ENCODE assay signal across 8 cellular contexts in genomic region chr20:53621482-53622246, GRCh38. TPM values are rescaled to one million over a fixed set of nuclear protein-coding genes. Genes with fewer than 3 reads are reported as not detected.
DNase-seq lines count a peak whose midpoint lies in the region; ATAC-seq, FAIRE-seq and TF ChIP-seq lines count a peak whose summit lies in the region.

No MANE protein-coding gene starts in this region.

- FAIRE-seq in D721Med (lab: Jason Lieb, UNC): no peak

- H3K4me1 Mint-ChIP-seq in CD8-positive, alpha-beta T cell (ENCODE audit: low read depth): peaks cover 40% of the 10 kb centered on the region
- H3K4me1 Mint-ChIP-seq in T-cell (peaks cover 39 to 40% (median 39%) of the 10 kb centered on the region in 3 donors), naive B cell (peaks cover 32 to 44% (median 35%) of the 10 kb centered on the region in 3 donors)

- TF ChIP-seq CTCF in CD8-positive, alpha-beta T cell (IDR thresholded peaks at IDR 0.05): no peak
- TF ChIP-seq CTCF in HL-60 (IDR thresholded peaks at IDR 0.05; ENCODE audit: insufficient read depth, low read length) (no peak), D721Med (IDR thresholded peaks at IDR 0.05; ENCODE audit: insufficient read depth, missing control alignments) (no peak)

- POLR2A ChIA-PET in CD8-positive, alpha-beta T cell (lab: Charles Lee): interaction anchor here (0.9 to 4.8 kb wide), 5 partner anchors 10 to 39 kb away, joined by 3 to 53 read pairs (median 8); no protein-coding TSS in a partner anchor
- POLR2A ChIA-PET in T-cell (lab: Charles Lee): interaction anchor here (0.6 to 1.5 kb wide), 5 partner anchors 8 to 27 kb away, joined by 3 to 7 read pairs (median 6); no protein-coding TSS in a partner anchor

- no peaks in the 10 kb centered on the region for H3K27me3 Mint-ChIP-seq in CD8-positive, alpha-beta T cell (ENCODE audit: low read depth)
- H3K27me3 Mint-ChIP-seq in T-cell (no peaks in the 10 kb centered on the region), naive B cell (no peaks in the 10 kb centered on the region)

- DNase-seq in CD8-positive, alpha-beta T cell: peak in 1 of 7 experiments; percentile 54
- DNase-seq in HL-60 (ENCODE audit: low read depth in 1 of 2, low spot score in 1 of 2): peak in 1 of 2 experiments; percentile 31
- no peak for DNase-seq in T-cell
- DNase-seq in epidermal melanocyte (ENCODE audit: insufficient read length, low spot score): peak; percentile 42
- no peak for DNase-seq in naive B cell
- no peak for DNase-seq in hippocampal formation (lab: John Stamatoyannopoulos, UW)
- no peak for DNase-seq in NCI-H1092 treated with DMSO at 0.1 percent for 48 hours (lab: John Stamatoyannopoulos, UW)
- no peak for DNase-seq in D721Med (ENCODE audit: insufficient read length, low spot score)

- peak overlapping the region; percentile 38 for H3K4me3 Mint-ChIP-seq in CD8-positive, alpha-beta T cell
- H3K4me3 Mint-ChIP-seq in T-cell: peak overlapping the region; percentile 56 to 82 (median 58)
- H3K4me3 Mint-ChIP-seq in naive B cell: peak overlapping the region; percentile 25 to 88 (median 82)

- no peaks in the 10 kb centered on the region for H3K9me3 ChIP-seq in CD8-positive, alpha-beta T cell (ENCODE audit: low read length)

- H3K4me3 ChIP-seq in CD8-positive, alpha-beta T cell (ENCODE audit: low read depth, low read length): no peak overlapping the region
- H3K4me3 ChIP-seq in HL-60 (replicated peaks; ENCODE audit: insufficient read depth, low read length): no peak overlapping the region

- H3K27ac ChIP-seq in CD8-positive, alpha-beta T cell (ENCODE audit: low read depth, low read length): peak overlapping the region; percentile 15
- peak overlapping the region; percentile 91 for H3K27ac ChIP-seq in HL-60 (replicated peaks)

- intact Hi-C loops in CD8-positive, alpha-beta T cell (cut with DNase I, micrococcal nuclease): loop anchor here in 1 of 2 experiments (1.0 kb wide), 1 partner anchor 12 kb away; no protein-coding TSS in a partner anchor

- no peaks in the 10 kb centered on the region for H3K36me3 ChIP-seq in CD8-positive, alpha-beta T cell (ENCODE audit: insufficient read depth, low read length)

- H3K27ac Mint-ChIP-seq in CD8-positive, alpha-beta T cell: peak overlapping the region; percentile 94
- H3K27ac Mint-ChIP-seq in T-cell (peak overlapping the region; percentile 93 to 96), naive B cell (peak overlapping the region; percentile 79 to 97 (median 94))

- CTCF ChIA-PET in CD8-positive, alpha-beta T cell (lab: Charles Lee): interaction anchor here (0.8 to 2.2 kb wide), 9 partner anchors 8 to 250 kb away, joined by 3 to 6 read pairs (median 5); no protein-coding TSS in a partner anchor
- CTCF ChIA-PET in T-cell (lab: Charles Lee): interaction anchor here (0.6 to 1.6 kb wide), 5 partner anchors 14 to 250 kb away, joined by 3 to 7 read pairs (median 4); no protein-coding TSS in a partner anchor

- peaks cover 37% of the 10 kb centered on the region for H3K4me1 ChIP-seq in CD8-positive, alpha-beta T cell (ENCODE audit: insufficient read depth, low read length)

- no peaks in the 10 kb centered on the region for H3K36me3 Mint-ChIP-seq in CD8-positive, alpha-beta T cell
- no peaks in the 10 kb centered on the region for H3K36me3 Mint-ChIP-seq in T-cell
- no peaks in the 10 kb centered on the region for H3K36me3 Mint-ChIP-seq in naive B cell

- no peaks in the 10 kb centered on the region for H3K9me3 Mint-ChIP-seq in CD8-positive, alpha-beta T cell
- H3K9me3 Mint-ChIP-seq in T-cell (no peaks in the 10 kb centered on the region), naive B cell (no peaks in the 10 kb centered on the region)

- peak; percentile 23 for ATAC-seq in CD8-positive, alpha-beta T cell
- ATAC-seq in T-cell (replicated peaks in 1 of 4) (peak; percentile 24 to 45 (median 40)), naive B cell (ENCODE audit: low read depth in 2 of 2) (peak in 1 of 2 donors; percentile 29)

- no peaks in the 10 kb centered on the region for H3K27me3 ChIP-seq in CD8-positive, alpha-beta T cell (ENCODE audit: insufficient read depth, low read length)
- H3K27me3 ChIP-seq in HL-60 (ENCODE audit: insufficient read depth, poor library complexity, severe bottlenecking): no peaks in the 10 kb centered on the region

RNA-seq across cellular contexts. Expression of gene ZNF217, which starts 28.0 kb away (rescaled TPM):
- total RNA-seq in CD8-positive, alpha-beta T cell: 10 to 100 TPM; 71.8 to 79.9 TPM
- 10 to 100 TPM; 57.6 to 92.4 (median 87.5) TPM for total RNA-seq in T-cell
- 10 to 100 TPM in 5 of 6 donors, 1 to 10 TPM in 1; 8.8 to 31.0 (median 24.7) TPM for polyA plus RNA-seq in naive B cell (ENCODE audit: low read depth in 6 of 6)
